8 cellular contexts compared by ENCODE assay signal in genomic region chr2:241036397-241036963, GRCh38. TPM values are rescaled to one million over a fixed set of nuclear protein-coding genes. Genes with fewer than 3 reads are reported as not detected.
DNase-seq lines count a peak whose midpoint lies in the region; ATAC-seq lines count a peak whose summit lies in the region.

No MANE protein-coding gene starts in this region.

- no peaks in the 10 kb centered on the region; the same call in 1 of the 2 replicates for H3K79me2 ChIP-seq in GM23248 (ENCODE audit: insufficient read depth)

- H3F3A ChIP-seq in GM23248 (ENCODE audit: insufficient read depth) = no peaks in the 10 kb centered on the region

- H3K9me2 ChIP-seq in GM23248 (ENCODE audit: insufficient read depth) = no peaks in the 10 kb centered on the region

- no peaks in the 10 kb centered on the region for H3K9me3 ChIP-seq in GM23248 (ENCODE audit: low read depth)

- no peak overlapping the region for H3K9ac ChIP-seq in GM23248

- no peaks in the 10 kb centered on the region for H3K4me1 ChIP-seq in GM23248 (ENCODE audit: insufficient read depth)

- no peak overlapping the region for H2AFZ ChIP-seq in GM23248

- 83 to 87% methylated on average over 26 to 36 of the region's 36 CpGs for WGBS in GM23248 (ENCODE audit: low coverage in 1 of 2, low lambda C conversion rate in 2 of 2, missing lambda C conversion rate in 2 of 2), 2 experiments

- H3K36me3 ChIP-seq in GM23248 (ENCODE audit: low read depth) = no peaks in the 10 kb centered on the region; the same call in 1 of the 2 replicates

- H4K20me1 ChIP-seq in GM23248 (ENCODE audit: insufficient read depth) = no peaks in the 10 kb centered on the region

- no peak overlapping the region for H3K27ac ChIP-seq in GM23248

- in situ Hi-C loops in GM23248 (cut with MboI) = no loop called here

- DNase-seq in EH (ENCODE audit: low read depth) (peak; percentile 34), NCI-H345 (lab: John Stamatoyannopoulos, UW) (peak; percentile 47), nucleus accumbens (lab: John Stamatoyannopoulos, UW) (no peak), GM23248 (no peak)
- peak; percentile 87 for DNase-seq in activated effector memory CD4-positive, alpha-beta T cell treated with anti-CD3 and anti-CD28 coated beads, Interleukin-2, amount 50 U/mL, for 16 hours
- peak; percentile 14 for DNase-seq in stimulated activated CD8-positive, alpha-beta memory T cell treated with anti-CD3 and anti-CD28 coated beads, Interleukin-12 subunit alpha, Interleukin-12 subunit beta, amount 100 ng/mL, for 24 hours (ENCODE audit: extremely low read depth)

- ATAC-seq in GM21737 (IDR thresholded peaks at IDR 0.05; ENCODE audit: unreplicated experiment) = peak; percentile 68

- no peak overlapping the region for H3K4me2 ChIP-seq in GM23248 (ENCODE audit: unreplicated experiment)

- H3K4me3 ChIP-seq in iPS-11a (ENCODE audit: low read depth, low read length) (peak overlapping the region; percentile 30), GM23248 (no peak overlapping the region)

- H3K27me3 ChIP-seq in GM23248 (replicated peaks; ENCODE audit: insufficient read depth) = no peaks in the 10 kb centered on the region

RNA-seq across cellular contexts. Expression of gene SNED1, which starts 38.1 kb away (rescaled TPM):
- total RNA-seq in GM23248 (2014; rRNA removed; shearing (Covaris generic)) = 29.4 and 36.2 TPM in 2 replicates
- polyA plus RNA-seq in GM23248 (2016; fragmentation: Nextera tagmentation; extraction: Ambion mirVana) = 6.1 and 7.7 TPM in 2 replicates

Comparison
In these comparisons a context has a peak if more than half of its experiments do, and no peak if none do; other contexts are left out.
1. DNase-seq: peak in EH (single experiment), NCI-H345 (single experiment), activated effector memory CD4-positive, alpha-beta T cell treated with anti-CD3 and anti-CD28 coated beads, Interleukin-2, amount 50 U/mL, for 16 hours (single experiment) and stimulated activated CD8-positive, alpha-beta memory T cell treated with anti-CD3 and anti-CD28 coated beads, Interleukin-12 subunit alpha, Interleukin-12 subunit beta, amount 100 ng/mL, for 24 hours (single experiment); none in nucleus accumbens (0 of 56) and GM23248 (single experiment).